In genomic region chr12:89945123-89945522, GRCh38 we compare ENCODE assay signal across 14 cellular contexts.
DNase-seq lines count a peak whose midpoint lies in the region; ATAC-seq and TF ChIP-seq lines count a peak whose summit lies in the region.
"Had no signal": no experiment of that assay in that cellular context is flagged by ENCODE, and none has a peak within 500 bp of the region (broad histone marks: within the 10 kb centered on the region; RNA-seq: fewer than 3 reads in every experiment).

No MANE protein-coding gene starts in this region.

- H4K20me1 ChIP-seq in smooth muscle cell (ENCODE audit: low read depth) (no peaks in the 10 kb centered on the region), neural progenitor cell (ENCODE audit: low read depth) (no peaks in the 10 kb centered on the region)
- H4K20me1 ChIP-seq: BLaER1 treated with 17β-estradiol and CSF1 and Interleukin-3, amounts not matched to agents 10 nM and 100 nM had no signal

- H3K9me3 Mint-ChIP-seq in IgD-negative memory B cell, result peaks cover 0 to 6% (median 0%) of the 10 kb centered on the region in 3 donors
- no peaks in the 10 kb centered on the region for H3K9me3 Mint-ChIP-seq in mesothelial cell of epicardium
- no peaks in the 10 kb centered on the region for H3K9me3 Mint-ChIP-seq in neural progenitor cell
- H3K9me3 Mint-ChIP-seq: H9 had no signal

- H3F3A ChIP-seq in smooth muscle cell (ENCODE audit: low read depth), result peaks cover 14% of the 10 kb centered on the region
- H3F3A ChIP-seq in neural progenitor cell (ENCODE audit: low read depth), result no peaks in the 10 kb centered on the region

- peaks cover 54 to 73% (median 59%) of the 10 kb centered on the region in 3 donors for H3K4me1 Mint-ChIP-seq in IgD-negative memory B cell
- H3K4me1 Mint-ChIP-seq in T-helper 17 cell, result peaks cover 32% of the 10 kb centered on the region
- H3K4me1 Mint-ChIP-seq in mesothelial cell of epicardium, result peaks cover 81% of the 10 kb centered on the region
- peaks cover 45% of the 10 kb centered on the region for H3K4me1 Mint-ChIP-seq in neural progenitor cell

- H3K4me3 Mint-ChIP-seq in IgD-negative memory B cell (no peak overlapping the region), T-helper 17 cell (no peak overlapping the region), mesothelial cell of epicardium (no peak overlapping the region), neural progenitor cell (no peak overlapping the region)
- H3K4me3 Mint-ChIP-seq: CD4-positive, CD25-positive, alpha-beta regulatory T cell; H9 had no signal

- no peaks in the 10 kb centered on the region for H3K79me2 ChIP-seq in smooth muscle cell (ENCODE audit: low read depth)
- no peaks in the 10 kb centered on the region for H3K79me2 ChIP-seq in neural progenitor cell (ENCODE audit: low read depth)

- peak overlapping the region in 2 of 3 donors; percentile 7 to 75 for H3K27ac Mint-ChIP-seq in IgD-negative memory B cell
- H3K27ac Mint-ChIP-seq in T-helper 17 cell, result peak overlapping the region; percentile 97
- H3K27ac Mint-ChIP-seq in mesothelial cell of epicardium, result peak overlapping the region; percentile 82
- H3K27ac Mint-ChIP-seq in neural progenitor cell, result no peak overlapping the region
- H3K27ac Mint-ChIP-seq: H9 had no signal

- H3K36me3 Mint-ChIP-seq in IgD-negative memory B cell (no peaks in the 10 kb centered on the region), T-helper 17 cell (ENCODE audit: low read depth) (no peaks in the 10 kb centered on the region), mesothelial cell of epicardium (no peaks in the 10 kb centered on the region), neural progenitor cell (no peaks in the 10 kb centered on the region)
- H3K36me3 Mint-ChIP-seq: CD4-positive, CD25-positive, alpha-beta regulatory T cell had no signal

- DNase-seq in T-helper 17 cell, result no peak
- no peak for DNase-seq in mesothelial cell of epicardium (ENCODE audit: low spot score in 2 of 2, unreplicated experiment in 2 of 2)
- DNase-seq in smooth muscle cell (lab: John Stamatoyannopoulos, UW; ENCODE audit: unreplicated experiment), result no peak
- DNase-seq in SIG-M5 (lab: John Stamatoyannopoulos, UW), result no peak
- no peak for DNase-seq in neural progenitor cell (ENCODE audit: low spot score)
- DNase-seq: ACHN; Calu3; CD4-positive, CD25-positive, alpha-beta regulatory T cell; DMS 273 treated with DMSO at 0.1 percent for 48 hours; GOT3; H9 had no signal

- H3K27me3 Mint-ChIP-seq in IgD-negative memory B cell, result no peaks in the 10 kb centered on the region
- H3K27me3 Mint-ChIP-seq in T-helper 17 cell, result no peaks in the 10 kb centered on the region
- no peaks in the 10 kb centered on the region for H3K27me3 Mint-ChIP-seq in mesothelial cell of epicardium (ENCODE audit: low read depth)
- H3K27me3 Mint-ChIP-seq in neural progenitor cell (ENCODE audit: insufficient read depth, low read depth), result peaks cover 2% of the 10 kb centered on the region
- H3K27me3 Mint-ChIP-seq: CD4-positive, CD25-positive, alpha-beta regulatory T cell had no signal

- H2AFZ ChIP-seq in smooth muscle cell (ENCODE audit: low read depth) (no peak overlapping the region), neural progenitor cell (replicated peaks) (no peak overlapping the region)

- H3K4me1 ChIP-seq in smooth muscle cell (ENCODE audit: low read depth), result peaks cover 30% of the 10 kb centered on the region
- H3K4me1 ChIP-seq in neural progenitor cell, result peaks cover 30% of the 10 kb centered on the region

- ATAC-seq in T-helper 17 cell (no peak), HG03354 (IDR thresholded peaks at IDR 0.05; ENCODE audit: poor library complexity, severe bottlenecking, unreplicated experiment) (no peak)

- H3K27me3 ChIP-seq in smooth muscle cell (ENCODE audit: low read depth) (no peaks in the 10 kb centered on the region), neural progenitor cell (no peaks in the 10 kb centered on the region)
- H3K27me3 ChIP-seq: BLaER1 treated with 17β-estradiol and CSF1 and Interleukin-3, amounts not matched to agents 10 nM and 100 nM had no signal

- peak overlapping the region; percentile 61 for H3K27ac ChIP-seq in smooth muscle cell (ENCODE audit: low read depth)
- H3K27ac ChIP-seq in neural progenitor cell, result no peak overlapping the region
- H3K27ac ChIP-seq: BLaER1 treated with 17β-estradiol and CSF1 and Interleukin-3, amounts not matched to agents 10 nM and 100 nM had no signal

- H3K9ac ChIP-seq in smooth muscle cell (ENCODE audit: low read depth) (no peak overlapping the region), neural progenitor cell (no peak overlapping the region)
- H3K9ac ChIP-seq: BLaER1 treated with 17β-estradiol and CSF1 and Interleukin-3, amounts not matched to agents 10 nM and 100 nM had no signal

- H3K4me2 ChIP-seq in smooth muscle cell (no peak overlapping the region), neural progenitor cell (no peak overlapping the region)
- H3K4me2 ChIP-seq: BLaER1 treated with 17β-estradiol and CSF1 and Interleukin-3, amounts not matched to agents 10 nM and 100 nM had no signal

- no peaks in the 10 kb centered on the region for H3K36me3 ChIP-seq in smooth muscle cell (ENCODE audit: low read depth)
- no peaks in the 10 kb centered on the region for H3K36me3 ChIP-seq in neural progenitor cell
- H3K36me3 ChIP-seq: BLaER1 treated with 17β-estradiol and CSF1 and Interleukin-3, amounts not matched to agents 10 nM and 100 nM had no signal

- H3K4me3 ChIP-seq in smooth muscle cell, result no peak overlapping the region
- no peak overlapping the region for H3K4me3 ChIP-seq in neural progenitor cell
- H3K4me3 ChIP-seq: BLaER1 treated with 17β-estradiol and CSF1 and Interleukin-3, amounts not matched to agents 10 nM and 100 nM had no signal

- H3K9me3 ChIP-seq in T-helper 17 cell (ENCODE audit: control insufficient read depth, low read length, poor library complexity, severe bottlenecking), result no peaks in the 10 kb centered on the region
- H3K9me3 ChIP-seq in smooth muscle cell (replicated peaks; ENCODE audit: low read depth), result no peaks in the 10 kb centered on the region
- H3K9me3 ChIP-seq in neural progenitor cell (ENCODE audit: low read depth), result no peaks in the 10 kb centered on the region
- H3K9me3 ChIP-seq: BLaER1 treated with 17β-estradiol and CSF1 and Interleukin-3, amounts not matched to agents 10 nM and 100 nM had no signal

- TF ChIP-seq CTCF in mesothelial cell of epicardium (IDR thresholded peaks at IDR 0.05; ENCODE audit: unreplicated experiment), result no peak
- no peak for TF ChIP-seq CTCF in smooth muscle cell (IDR thresholded peaks at IDR 0.05; ENCODE audit: borderline replicate concordance, insufficient read depth, poor library complexity, severe bottlenecking)
- TF ChIP-seq CTCF in neural progenitor cell (IDR thresholded peaks at IDR 0.05), result no peak
